Comparison of ENCODE assay signal across 27 cellular contexts in genomic region chr1:49544615-49545014, GRCh38.
"Had no signal": no experiment of that assay in that cellular context is flagged by ENCODE, and none has a peak within 500 bp of the region (broad histone marks: within the 10 kb centered on the region; RNA-seq: fewer than 3 reads in every experiment).

No MANE protein-coding gene starts in this region.

- DNase-seq: stimulated activated CD4-positive, alpha-beta T cell treated with anti-CD3 and anti-CD28 coated beads, Interleukin-2, amount 100 ng/mL, for 48 hours; stimulated activated CD4-positive, alpha-beta T cell treated with anti-CD3 and anti-CD28 coated beads, Interleukin-4, amount 100 ng/mL, for 1 hour; stimulated activated CD4-positive, alpha-beta T cell treated with anti-CD3 and anti-CD28 coated beads, Interleukin-4, amount 100 ng/mL, for 24 hours; stimulated activated CD4-positive, alpha-beta T cell treated with anti-CD3 and anti-CD28 coated beads, Interleukin-4, amount 100 ng/mL, for 4 hours; stimulated activated CD8-positive, alpha-beta memory T cell treated with anti-CD3 and anti-CD28 coated beads, Interleukin-4, amount 100 ng/mL, for 48 hours; stimulated activated naive B cell treated with anti-CD40 and anti-IgM and Interleukin-4, amounts not matched to agents 10 μg/mL and 1 μg/mL and 100 μg/mL, for 72 hours; stimulated activated naive CD4-positive, alpha-beta T cell; stimulated activated naive CD4-positive, alpha-beta T cell treated with Interleukin-2 at 50 U/mL for 16 hours; stimulated activated naive CD8-positive, alpha-beta T cell treated with anti-CD3 and anti-CD28 coated beads, Interleukin-15, Interleukin-2, amounts not matched to agents 100 U/mL and 50 U/mL, for 24 hours; stomach; substantia nigra; testis; thyroid gland; tibial artery; transverse colon; trophoblast cell; upper lobe of left lung; upper lobe of right lung; uterus had no signal

- H3K4me1 Mint-ChIP-seq: stimulated activated effector memory CD8-positive, alpha-beta T cell treated with anti-CD3 and anti-CD28 coated beads, Interleukin-12 subunit alpha, Interleukin-12 subunit beta, amount 100 ng/mL, for 72 hours; stimulated activated memory B cell treated with anti-CD40 and anti-IgM and Interleukin-4, amounts not matched to agents 10 μg/mL and 1 μg/mL and 100 μg/mL, for 72 hours; stimulated activated naive B cell treated with anti-CD40 and anti-IgM and Interleukin-4, amounts not matched to agents 10 μg/mL and 1 μg/mL and 100 μg/mL, for 72 hours had no signal

- H3K27me3 ChIP-seq: stomach, suprapubic skin, testis, thyroid gland, tibial artery, tibial nerve, transverse colon, upper lobe of left lung, upper lobe of right lung, uterus, vagina had no signal

- H3K9me3 ChIP-seq: testis, thoracic aorta, thyroid gland, transverse colon, upper lobe of right lung, uterus, vagina had no signal

- H3K4me3 ChIP-seq: stomach, suprapubic skin, testis, thoracic aorta, thyroid gland, tibial artery, tibial nerve, transverse colon, upper lobe of left lung, upper lobe of right lung, uterus, vagina had no signal

- H3K36me3 ChIP-seq: stomach, suprapubic skin, thoracic aorta, thyroid gland, tibial artery, tibial nerve, transverse colon, upper lobe of left lung, upper lobe of right lung, uterus, vagina had no signal

- ATAC-seq: stimulated activated effector memory CD8-positive, alpha-beta T cell treated with anti-CD3 and anti-CD28 coated beads, Interleukin-12 subunit alpha, Interleukin-12 subunit beta, amount 100 ng/mL, for 72 hours; stimulated activated memory B cell treated with anti-CD40 and anti-IgM and Interleukin-4, amounts not matched to agents 10 μg/mL and 1 μg/mL and 100 μg/mL, for 72 hours; stimulated activated naive B cell treated with anti-CD40 and anti-IgM and Interleukin-4, amounts not matched to agents 10 μg/mL and 1 μg/mL and 100 μg/mL, for 72 hours; stimulated activated naive CD8-positive, alpha-beta T cell treated with anti-CD3 and anti-CD28 coated beads, Interleukin-15, Interleukin-2, amounts not matched to agents 100 U/mL and 50 U/mL, for 24 hours; upper lobe of right lung had no signal

- H3K27ac Mint-ChIP-seq: stimulated activated effector memory CD8-positive, alpha-beta T cell treated with anti-CD3 and anti-CD28 coated beads, Interleukin-12 subunit alpha, Interleukin-12 subunit beta, amount 100 ng/mL, for 72 hours; stimulated activated memory B cell treated with anti-CD40 and anti-IgM and Interleukin-4, amounts not matched to agents 10 μg/mL and 1 μg/mL and 100 μg/mL, for 72 hours; stimulated activated naive B cell treated with anti-CD40 and anti-IgM and Interleukin-4, amounts not matched to agents 10 μg/mL and 1 μg/mL and 100 μg/mL, for 72 hours; stimulated activated naive CD8-positive, alpha-beta T cell treated with anti-CD3 and anti-CD28 coated beads, Interleukin-15, Interleukin-2, amounts not matched to agents 100 ng/mL and 50 ng/mL, for 24 hours; type B pancreatic cell had no signal

- H3K4me3 Mint-ChIP-seq: stimulated activated effector memory CD8-positive, alpha-beta T cell treated with anti-CD3 and anti-CD28 coated beads, Interleukin-12 subunit alpha, Interleukin-12 subunit beta, amount 100 ng/mL, for 72 hours; stimulated activated memory B cell treated with anti-CD40 and anti-IgM and Interleukin-4, amounts not matched to agents 10 μg/mL and 1 μg/mL and 100 μg/mL, for 72 hours; stimulated activated naive B cell treated with anti-CD40 and anti-IgM and Interleukin-4, amounts not matched to agents 10 μg/mL and 1 μg/mL and 100 μg/mL, for 72 hours; stimulated activated naive CD8-positive, alpha-beta T cell treated with anti-CD3 and anti-CD28 coated beads, Interleukin-15, Interleukin-2, amounts not matched to agents 100 ng/mL and 50 ng/mL, for 24 hours; type B pancreatic cell had no signal

- H3K27ac ChIP-seq: stomach, suprapubic skin, testis, thoracic aorta, thyroid gland, tibial artery, tibial nerve, transverse colon, upper lobe of left lung, upper lobe of right lung, uterus, vagina had no signal

- H3K27me3 Mint-ChIP-seq: stimulated activated memory B cell treated with anti-CD40 and anti-IgM and Interleukin-4, amounts not matched to agents 10 μg/mL and 1 μg/mL and 100 μg/mL, for 72 hours; stimulated activated naive B cell treated with anti-CD40 and anti-IgM and Interleukin-4, amounts not matched to agents 10 μg/mL and 1 μg/mL and 100 μg/mL, for 72 hours; stimulated activated naive CD8-positive, alpha-beta T cell treated with anti-CD3 and anti-CD28 coated beads, Interleukin-15, Interleukin-2, amounts not matched to agents 100 ng/mL and 50 ng/mL, for 24 hours; type B pancreatic cell had no signal

- H3K4me1 ChIP-seq: stomach, suprapubic skin, testis, thyroid gland, tibial artery, tibial nerve, transverse colon, upper lobe of left lung, upper lobe of right lung, uterus, vagina had no signal
